In the genomic region with DNA sequence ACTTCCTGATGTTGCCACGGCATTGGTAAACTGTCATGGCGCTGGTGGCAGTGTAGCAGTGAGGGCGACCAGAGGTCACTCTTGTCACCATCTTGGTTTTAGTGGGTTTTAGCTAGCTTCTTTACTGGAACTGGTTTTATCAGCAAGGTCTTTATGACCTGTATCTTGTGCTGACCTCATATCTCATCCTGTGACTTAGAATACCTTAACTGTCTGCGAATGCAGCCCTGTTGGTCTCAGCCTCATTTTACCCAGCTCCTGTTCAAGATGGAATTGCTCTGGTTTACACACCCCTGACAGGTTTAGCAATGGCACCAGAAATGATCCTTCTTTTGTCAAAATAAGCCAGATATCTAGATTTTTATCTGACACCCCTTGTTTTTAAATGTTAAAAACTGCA, we compare ENCODE assay signal across 33 cellular contexts.
"Had no signal": no experiment of that assay in that cellular context is flagged by ENCODE, and none has a peak within 500 bp of the region (broad histone marks: within the 10 kb centered on the region; RNA-seq: fewer than 3 reads in every experiment).

No MANE protein-coding gene starts in this region.

- H3K36me3 Mint-ChIP-seq: T-cell had no signal

- H3K9me3 ChIP-seq: MG63, SJCRH30 had no signal

- ATAC-seq: Panc1, Right ventricle myocardium inferior, T-cell had no signal

- H2AFZ ChIP-seq: PC-9 had no signal

- H3K36me3 ChIP-seq: MG63, SJCRH30 had no signal

- H3K27ac Mint-ChIP-seq: T-cell had no signal

- H3K27ac ChIP-seq: PC-9, RWPE1, SJCRH30, SK-N-MC had no signal

- DNase-seq: Kasumi-1, MG63, NCI-H1048, NCI-H1092 treated with DMSO at 0.1 percent for 48 hours, NCI-H1105 treated with DMSO at 0.1 percent for 48 hours, NCI-H1417, NCI-H1436, NCI-H146, NCI-H1694, NCI-H187, NCI-H1930, NCI-H2029 treated with DMSO at 0.1 percent for 48 hours, NCI-H2081 treated with DMSO at 0.1 percent for 48 hours, NCI-H2107, NCI-H2171, NCI-H226, NCI-H446 treated with DMSO at 0.1 percent for 48 hours, NCI-H510A, NCI-H524, NCI-H526, NCI-H69, NCI-H748 treated with DMSO at 0.1 percent for 48 hours, NCI-H82, PC-9, SHP77, SIG-M5, SJCRH30, T-cell had no signal

- H3K4me2 ChIP-seq: PC-9 had no signal

- H3K4me1 ChIP-seq: SJCRH30 had no signal

- FAIRE-seq: RCC 7860 had no signal

- H3K4me3 ChIP-seq: MG63, PC-9, SJCRH30, SK-N-MC had no signal

- H3K4me3 Mint-ChIP-seq: T-cell had no signal

- H3K27me3 ChIP-seq: MG63, SJCRH30 had no signal
